ENCODE assay signal across 15 cellular contexts in the genomic region with DNA sequence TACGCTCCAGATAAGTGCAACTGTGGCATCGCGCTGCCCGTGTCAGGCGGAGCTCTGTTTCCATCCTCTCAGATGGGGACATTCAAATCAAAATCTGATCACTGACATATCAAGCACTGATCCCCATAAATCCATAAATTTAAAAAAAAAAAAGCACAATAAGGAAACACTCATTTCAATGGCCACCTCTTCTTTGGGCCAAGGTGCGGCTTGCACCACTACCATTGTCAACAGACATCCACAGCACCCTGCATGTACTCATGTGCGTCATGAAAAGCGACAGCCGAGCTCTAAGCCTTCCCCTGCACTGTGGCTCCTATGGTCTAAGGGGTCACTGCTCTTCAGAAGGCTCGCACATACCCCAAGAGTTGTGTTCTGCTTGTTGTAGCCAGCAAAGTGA. TPM values are rescaled to one million over a fixed set of nuclear protein-coding genes. Genes with fewer than 3 reads are reported as not detected.
DNase-seq lines count a peak whose midpoint lies in the region; ATAC-seq and TF ChIP-seq lines count a peak whose summit lies in the region.
"Had no signal": no experiment of that assay in that cellular context is flagged by ENCODE, and none has a peak within 500 bp of the region (broad histone marks: within the 10 kb centered on the region; RNA-seq: fewer than 3 reads in every experiment).

No MANE protein-coding gene starts in this region.

- DNase-seq in Karpas-422 (peak; percentile 33), dorsolateral prefrontal cortex (no peak), naive B cell (no peak)
- DNase-seq in activated T-cell treated with anti-CD3 and anti-CD28 coated beads, Interleukin-2, amount 50 U/mL, for 4 hours, result no peak
- no peak for DNase-seq in stimulated activated naive CD8-positive, alpha-beta T cell treated with anti-CD3 and anti-CD28 coated beads, Interleukin-15, amount 100 ng/mL, for 72 hours
- DNase-seq: Caco-2; CD4-positive, alpha-beta T cell; HCEC 1CT; IMR-90 had no signal

- no peak for TF ChIP-seq CTCF in dorsolateral prefrontal cortex (IDR thresholded peaks at IDR 0.05 in 54 of 56, conservative IDR thresholded peaks at IDR 0.05 in 2 of 56; ENCODE audit: low read depth in 1 of 56, partially characterized antibody in 56 of 56)

- H3K9ac ChIP-seq in Karpas-422 (ENCODE audit: low read length), result no peak overlapping the region

- H3K4me3 Mint-ChIP-seq in naive B cell, result no peak overlapping the region
- no peak overlapping the region for H3K4me3 Mint-ChIP-seq in activated T-cell treated with anti-CD3 and anti-CD28 coated beads, Interleukin-2, amount 50 U/mL, for 4 hours
- no peak overlapping the region for H3K4me3 Mint-ChIP-seq in stimulated activated naive CD8-positive, alpha-beta T cell treated with anti-CD3 and anti-CD28 coated beads, Interleukin-15, amount 100 ng/mL, for 72 hours
- H3K4me3 Mint-ChIP-seq: CD4-positive, alpha-beta T cell; GM23338 had no signal

- H3K27me3 Mint-ChIP-seq in naive B cell, result no peaks in the 10 kb centered on the region
- H3K27me3 Mint-ChIP-seq in activated T-cell treated with anti-CD3 and anti-CD28 coated beads, Interleukin-2, amount 50 U/mL, for 4 hours (ENCODE audit: low read depth), result no peaks in the 10 kb centered on the region
- no peaks in the 10 kb centered on the region for H3K27me3 Mint-ChIP-seq in stimulated activated naive CD8-positive, alpha-beta T cell treated with anti-CD3 and anti-CD28 coated beads, Interleukin-15, amount 100 ng/mL, for 72 hours
- H3K27me3 Mint-ChIP-seq: CD4-positive, alpha-beta T cell had no signal

- no peak overlapping the region for H3K4me2 ChIP-seq in Karpas-422 (ENCODE audit: low read depth, low read length, poor library complexity, severe bottlenecking)
- H3K4me2 ChIP-seq: GM23338 had no signal

- peak overlapping the region in 5 of 6 donors; percentile 31 to 78 (median 59) for H3K27ac Mint-ChIP-seq in naive B cell
- no peak overlapping the region for H3K27ac Mint-ChIP-seq in stimulated activated naive CD8-positive, alpha-beta T cell treated with anti-CD3 and anti-CD28 coated beads, Interleukin-15, amount 100 ng/mL, for 72 hours
- H3K27ac Mint-ChIP-seq: CD4-positive, alpha-beta T cell; GM23338 had no signal

- peaks cover 0 to 8% of the 10 kb centered on the region in 2 donors for H3K36me3 Mint-ChIP-seq in naive B cell
- H3K36me3 Mint-ChIP-seq in activated T-cell treated with anti-CD3 and anti-CD28 coated beads, Interleukin-2, amount 50 U/mL, for 4 hours (ENCODE audit: insufficient read depth), result peaks cover 21% of the 10 kb centered on the region

- H3K36me3 ChIP-seq in Karpas-422 (ENCODE audit: insufficient read depth, low read length), result 0 out of 2 replicates have a peak, but pooled peaks cover 3% of the 10 kb centered on the region

- H4K20me1 ChIP-seq in Karpas-422 (ENCODE audit: insufficient read depth, low read depth, low read length), result no peaks in the 10 kb centered on the region

- no peaks in the 10 kb centered on the region for H3K79me2 ChIP-seq in Karpas-422 (ENCODE audit: low read length)

- peaks cover 31 to 51% (median 39%) of the 10 kb centered on the region in 3 donors for H3K4me1 Mint-ChIP-seq in naive B cell
- H3K4me1 Mint-ChIP-seq in activated T-cell treated with anti-CD3 and anti-CD28 coated beads, Interleukin-2, amount 50 U/mL, for 4 hours (ENCODE audit: low read depth), result peaks cover 8% of the 10 kb centered on the region
- H3K4me1 Mint-ChIP-seq in stimulated activated naive CD8-positive, alpha-beta T cell treated with anti-CD3 and anti-CD28 coated beads, Interleukin-15, amount 100 ng/mL, for 72 hours, result peaks cover 34% of the 10 kb centered on the region
- H3K4me1 Mint-ChIP-seq: GM23338 had no signal

- ATAC-seq in naive B cell (ENCODE audit: low read depth in 2 of 2), result no peak
- no peak for ATAC-seq in activated T-cell treated with anti-CD3 and anti-CD28 coated beads, Interleukin-2, amount 50 U/mL, for 4 hours
- ATAC-seq in stimulated activated naive CD8-positive, alpha-beta T cell treated with anti-CD3 and anti-CD28 coated beads, Interleukin-15, amount 100 ng/mL, for 72 hours, result no peak
- no peak for ATAC-seq in HG02571 (IDR thresholded peaks at IDR 0.05; ENCODE audit: unreplicated experiment)
- ATAC-seq in GM19351 (IDR thresholded peaks at IDR 0.05; ENCODE audit: unreplicated experiment), result no peak
- ATAC-seq: GM23338 had no signal

- H3K9me3 Mint-ChIP-seq in naive B cell, result no peaks in the 10 kb centered on the region
- no peaks in the 10 kb centered on the region for H3K9me3 Mint-ChIP-seq in activated T-cell treated with anti-CD3 and anti-CD28 coated beads, Interleukin-2, amount 50 U/mL, for 4 hours
- no peaks in the 10 kb centered on the region for H3K9me3 Mint-ChIP-seq in stimulated activated naive CD8-positive, alpha-beta T cell treated with anti-CD3 and anti-CD28 coated beads, Interleukin-15, amount 100 ng/mL, for 72 hours
- H3K9me3 Mint-ChIP-seq: CD4-positive, alpha-beta T cell; GM23338 had no signal

- no peaks in the 10 kb centered on the region for H3K27me3 ChIP-seq in Karpas-422 (ENCODE audit: low read length)
- H3K27me3 ChIP-seq in dorsolateral prefrontal cortex, result no peaks in the 10 kb centered on the region

- no peak overlapping the region for H2AFZ ChIP-seq in Karpas-422 (ENCODE audit: low read length)
- H2AFZ ChIP-seq: GM23338 had no signal

- no peaks in the 10 kb centered on the region for H3K9me3 ChIP-seq in Karpas-422 (ENCODE audit: low read length)
- H3K9me3 ChIP-seq: Caco-2 had no signal

- no peaks in the 10 kb centered on the region for H3K9me2 ChIP-seq in Karpas-422 (replicated peaks; ENCODE audit: insufficient read depth, low read length)

- intact Hi-C loops in dorsolateral prefrontal cortex (cut with DNase I), result no loop called here

- no peak overlapping the region for H3K27ac ChIP-seq in Karpas-422 (ENCODE audit: low read length)
- H3K27ac ChIP-seq in dorsolateral prefrontal cortex, result peak overlapping the region in 48 of 59 donors; percentile 3 to 92 (median 74)
- H3K27ac ChIP-seq: C4-2B had no signal

- H3K4me1 ChIP-seq in Karpas-422 (ENCODE audit: low read length), result no peaks in the 10 kb centered on the region; the same call in 1 of the 2 replicates
- H3K4me1 ChIP-seq: Caco-2 had no signal

- no peak overlapping the region for H3K4me3 ChIP-seq in Karpas-422 (ENCODE audit: low read length)
- no peak overlapping the region for H3K4me3 ChIP-seq in dorsolateral prefrontal cortex
- H3K4me3 ChIP-seq: GM23338 had no signal

RNA-seq across cellular contexts. Expression of a gene that starts 26.7 kb away (rescaled TPM):
- not detected in 2 replicates for total RNA-seq in Karpas-422 (2014; rRNA removed; shearing (Covaris generic); ENCODE audit: low replicate concordance)
- total RNA-seq in dorsolateral prefrontal cortex, result 1 to 10 TPM in 26 of 120 experiments, under 1 TPM in 70, not detected in 24; 0.11 to 4.7 (median 0.61) TPM
- under 1 TPM in 4 of 6 donors, not detected in 2; 0.13 to 0.27 (median 0.24) TPM for polyA plus RNA-seq in naive B cell (ENCODE audit: low read depth in 6 of 6)
- under 1 TPM in 1 of 3 donors, not detected in 2; 0.15 TPM for total RNA-seq in activated T-cell treated with anti-CD3 and anti-CD28 coated beads, Interleukin-2, amount 50 U/mL, for 4 hours
- total RNA-seq: A172; CD4-positive, alpha-beta T cell; GM23338; IMR-90 had no signal
- polyA plus RNA-seq: BJ, GM23338 had no signal

Comparison
In these comparisons a context has a peak if more than half of its experiments do, and no peak if none do; other contexts are left out.
1. H3K27ac Mint-ChIP-seq: peak in naive B cell (5 of 6); none in stimulated activated naive CD8-positive, alpha-beta T cell treated with anti-CD3 and anti-CD28 coated beads, Interleukin-15, amount 100 ng/mL, for 72 hours (0 of 2).